In the genomic region with DNA sequence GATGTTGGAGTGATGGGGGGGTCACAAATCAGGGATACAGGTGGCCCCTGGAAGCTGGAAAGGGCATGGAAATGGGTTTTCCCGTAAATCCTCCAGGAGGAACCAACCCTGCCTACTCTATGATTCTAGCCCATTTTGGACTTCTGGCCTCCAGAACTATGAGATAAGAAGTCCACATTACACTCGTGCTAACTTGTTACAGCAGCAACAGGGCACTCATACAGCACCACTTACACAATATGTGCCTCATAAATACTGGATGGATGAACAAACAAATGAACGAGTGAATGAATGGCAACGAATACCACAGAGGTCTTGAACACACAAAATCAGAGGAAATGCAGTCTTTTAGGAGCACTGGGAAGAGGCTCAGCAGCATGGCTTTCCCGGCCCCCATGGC, we compare ENCODE assay signal across 40 cellular contexts.
"Had no signal": no experiment of that assay in that cellular context is flagged by ENCODE, and none has a peak within 500 bp of the region (broad histone marks: within the 10 kb centered on the region; RNA-seq: fewer than 3 reads in every experiment).

No MANE protein-coding gene starts in this region.

- ATAC-seq: activated naive CD4-positive, alpha-beta T cell treated with anti-CD3 and anti-CD28 coated beads, Interleukin-2, amount 50 U/mL, for 72 hours; activated naive CD8-positive, alpha-beta T cell treated with anti-CD3 and anti-CD28 coated beads, Interleukin-2, amount 50 U/mL, for 24 hours; activated T-cell treated with anti-CD3 and anti-CD28 coated beads, Interleukin-2, amount 50 U/mL, for 4 hours; activated T-cell treated with anti-CD3 and anti-CD28 coated beads, Interleukin-2, amount 50 U/mL, for 72 hours; activated T-helper 17 cell treated with anti-CD3 and anti-CD28 coated beads, Interleukin-2, amount 50 U/mL, for 72 hours had no signal

- H3K36me3 Mint-ChIP-seq: activated naive CD4-positive, alpha-beta T cell treated with anti-CD3 and anti-CD28 coated beads, Interleukin-2, amount 10 ng/mL, durations not matched to agents 7 days and 5 days; activated naive CD4-positive, alpha-beta T cell treated with anti-CD3 and anti-CD28 coated beads, Interleukin-2, amount 50 U/mL, for 24 hours; activated naive CD8-positive, alpha-beta T cell treated with anti-CD3 and anti-CD28 coated beads for 36 hours; activated naive CD8-positive, alpha-beta T cell treated with anti-CD3 and anti-CD28 coated beads, Interleukin-2, amount 10 ng/mL, durations not matched to agents 7 days and 5 days; brain had no signal

- DNase-seq: activated effector memory CD4-positive, alpha-beta T cell treated with anti-CD3 and anti-CD28 coated beads, Interleukin-2, amount 50 U/mL, for 16 hours; activated effector memory CD4-positive, alpha-beta T cell treated with Interleukin-2 at 50 U/mL for 16 hours; activated gamma-delta T cell; activated gamma-delta T cell treated with Interleukin-2 at 50 U/mL for 16 hours; activated naive CD4-positive, alpha-beta T cell; activated naive CD4-positive, alpha-beta T cell treated with anti-CD3 and anti-CD28 coated beads for 36 hours; activated naive CD4-positive, alpha-beta T cell treated with anti-CD3 and anti-CD28 coated beads, Interleukin-2, amount 10 ng/mL, durations not matched to agents 7 days and 5 days; activated naive CD4-positive, alpha-beta T cell treated with anti-CD3 and anti-CD28 coated beads, Interleukin-2, amount 50 U/mL, for 16 hours; activated naive CD4-positive, alpha-beta T cell treated with Interleukin-2 at 50 U/mL for 16 hours; activated naive CD8-positive, alpha-beta T cell treated with anti-CD3 and anti-CD28 coated beads for 36 hours; activated naive CD8-positive, alpha-beta T cell treated with anti-CD3 and anti-CD28 coated beads, Interleukin-2, amount 10 ng/mL, durations not matched to agents 7 days and 5 days; activated naive CD8-positive, alpha-beta T cell treated with anti-CD3 and anti-CD28 coated beads, Interleukin-2, amount 50 U/mL, for 24 hours; activated T-cell treated with anti-CD3 and anti-CD28 coated beads, Interleukin-2, amount 50 U/mL, for 1 hour; activated T-cell treated with anti-CD3 and anti-CD28 coated beads, Interleukin-2, amount 50 U/mL, for 24 hours; activated T-cell treated with anti-CD3 and anti-CD28 coated beads, Interleukin-2, amount 50 U/mL, for 4 hours; activated T-cell treated with anti-CD3 and anti-CD28 coated beads, Interleukin-2, amount 50 U/mL, for 48 hours; activated T-cell treated with anti-CD3 and anti-CD28 coated beads, Interleukin-2, amount 50 U/mL, for 72 hours; adrenal gland; amniotic stem cell; amygdala; anterior cingulate cortex; aorta; body of pancreas; brain microvascular endothelial cell; caudate nucleus; central memory CD4-positive, alpha-beta T cell; cerebellar nuclear complex had no signal

- H3K9me3 Mint-ChIP-seq: activated naive CD4-positive, alpha-beta T cell treated with anti-CD3 and anti-CD28 coated beads for 36 hours; activated naive CD4-positive, alpha-beta T cell treated with anti-CD3 and anti-CD28 coated beads, Interleukin-2, amount 50 U/mL, for 24 hours; activated naive CD8-positive, alpha-beta T cell treated with anti-CD3 and anti-CD28 coated beads for 36 hours; activated T-cell treated with anti-CD3 and anti-CD28 coated beads, Interleukin-2, amount 50 U/mL, for 4 hours; central memory CD8-positive, alpha-beta T cell had no signal

- H3K36me3 ChIP-seq: adrenal gland, ascending aorta, brain microvascular endothelial cell, breast epithelium, cardiac muscle cell had no signal

- H3K4me1 Mint-ChIP-seq: activated naive CD4-positive, alpha-beta T cell treated with anti-CD3 and anti-CD28 coated beads, Interleukin-2, amount 50 U/mL, for 24 hours; activated naive CD8-positive, alpha-beta T cell treated with anti-CD3 and anti-CD28 coated beads for 36 hours; activated naive CD8-positive, alpha-beta T cell treated with anti-CD3 and anti-CD28 coated beads, Interleukin-2, amount 50 U/mL, for 24 hours had no signal

- H3K27ac Mint-ChIP-seq: activated naive CD4-positive, alpha-beta T cell treated with anti-CD3 and anti-CD28 coated beads for 36 hours; activated naive CD4-positive, alpha-beta T cell treated with anti-CD3 and anti-CD28 coated beads, Interleukin-2, amount 10 ng/mL, durations not matched to agents 7 days and 5 days; activated naive CD4-positive, alpha-beta T cell treated with anti-CD3 and anti-CD28 coated beads, Interleukin-2, amount 50 U/mL, for 24 hours; activated naive CD4-positive, alpha-beta T cell treated with anti-CD3 and anti-CD28 coated beads, Interleukin-2, amount 50 U/mL, for 72 hours; activated naive CD8-positive, alpha-beta T cell; activated naive CD8-positive, alpha-beta T cell treated with anti-CD3 and anti-CD28 coated beads for 36 hours; activated naive CD8-positive, alpha-beta T cell treated with anti-CD3 and anti-CD28 coated beads, Interleukin-2, amount 10 ng/mL, durations not matched to agents 7 days and 5 days; activated naive CD8-positive, alpha-beta T cell treated with anti-CD3 and anti-CD28 coated beads, Interleukin-2, amount 50 U/mL, for 24 hours; activated T-cell treated with anti-CD3 and anti-CD28 coated beads, Interleukin-2, amount 50 U/mL, for 24 hours; activated T-cell treated with anti-CD3 and anti-CD28 coated beads, Interleukin-2, amount 50 U/mL, for 72 hours; activated T-helper 1 cell treated with anti-CD3 and anti-CD28 coated beads, Interleukin-12 subunit alpha, Interleukin-12 subunit beta, Interleukin-2, Interleukin-4 antibody, amounts not matched to agents 30 ng/mL and 10 ng/mL and 1 ng/mL, durations not matched to agents 14 hours and 24 hours and 36 hours; activated T-helper 17 cell treated with anti-CD3 and anti-CD28 coated beads, Interleukin-2, amount 50 U/mL, for 72 hours; activated T-helper 2 cell treated with anti-CD3 and anti-CD28 coated beads, Interferon-gamma antibody, Interleukin-2, Interleukin-4, amounts not matched to agents 10 μg/mL and 5 μg/mL and 100 μg/mL, durations not matched to agents 14 hours and 24 hours and 36 hours had no signal

- H3K4me3 ChIP-seq: adrenal gland, ascending aorta, body of pancreas, breast epithelium, cardiac muscle cell had no signal

- FAIRE-seq: astrocyte, bronchial epithelial cell had no signal

- H3K27me3 Mint-ChIP-seq: activated naive CD4-positive, alpha-beta T cell treated with anti-CD3 and anti-CD28 coated beads, Interleukin-2, amount 50 U/mL, for 24 hours; activated naive CD8-positive, alpha-beta T cell; activated naive CD8-positive, alpha-beta T cell treated with anti-CD3 and anti-CD28 coated beads for 36 hours; activated naive CD8-positive, alpha-beta T cell treated with anti-CD3 and anti-CD28 coated beads, Interleukin-2, amount 50 U/mL, for 24 hours had no signal

- H3K9me3 ChIP-seq: adrenal gland, ascending aorta had no signal

- H3K27me3 ChIP-seq: ascending aorta, body of pancreas, brain microvascular endothelial cell had no signal

- H3K4me3 Mint-ChIP-seq: activated naive CD4-positive, alpha-beta T cell treated with anti-CD3 and anti-CD28 coated beads for 36 hours; activated naive CD4-positive, alpha-beta T cell treated with anti-CD3 and anti-CD28 coated beads, Interleukin-2, amount 10 ng/mL, durations not matched to agents 7 days and 5 days; activated naive CD4-positive, alpha-beta T cell treated with anti-CD3 and anti-CD28 coated beads, Interleukin-2, amount 50 U/mL, for 24 hours; activated naive CD8-positive, alpha-beta T cell; activated naive CD8-positive, alpha-beta T cell treated with anti-CD3 and anti-CD28 coated beads for 36 hours; activated naive CD8-positive, alpha-beta T cell treated with anti-CD3 and anti-CD28 coated beads, Interleukin-2, amount 10 ng/mL, durations not matched to agents 7 days and 5 days; activated naive CD8-positive, alpha-beta T cell treated with anti-CD3 and anti-CD28 coated beads, Interleukin-2, amount 50 U/mL, for 24 hours; activated T-cell treated with anti-CD3 and anti-CD28 coated beads, Interleukin-2, amount 50 U/mL, for 24 hours; activated T-cell treated with anti-CD3 and anti-CD28 coated beads, Interleukin-2, amount 50 U/mL, for 4 hours; activated T-cell treated with anti-CD3 and anti-CD28 coated beads, Interleukin-2, amount 50 U/mL, for 72 hours; activated T-helper 1 cell treated with anti-CD3 and anti-CD28 coated beads, Interleukin-12 subunit alpha, Interleukin-12 subunit beta, Interleukin-2, Interleukin-4 antibody, amounts not matched to agents 30 ng/mL and 10 ng/mL and 1 ng/mL, durations not matched to agents 14 hours and 24 hours and 36 hours; activated T-helper 17 cell treated with anti-CD3 and anti-CD28 coated beads, Interleukin-2, amount 50 U/mL, for 72 hours; brain; central memory CD8-positive, alpha-beta T cell had no signal

- H3K27ac ChIP-seq: adrenal gland, ascending aorta, brain microvascular endothelial cell, breast epithelium, cardiac muscle cell had no signal

- H3K4me1 ChIP-seq: adrenal gland, ascending aorta, breast epithelium had no signal
